23 cellular contexts compared by ENCODE assay signal in the genomic region with DNA sequence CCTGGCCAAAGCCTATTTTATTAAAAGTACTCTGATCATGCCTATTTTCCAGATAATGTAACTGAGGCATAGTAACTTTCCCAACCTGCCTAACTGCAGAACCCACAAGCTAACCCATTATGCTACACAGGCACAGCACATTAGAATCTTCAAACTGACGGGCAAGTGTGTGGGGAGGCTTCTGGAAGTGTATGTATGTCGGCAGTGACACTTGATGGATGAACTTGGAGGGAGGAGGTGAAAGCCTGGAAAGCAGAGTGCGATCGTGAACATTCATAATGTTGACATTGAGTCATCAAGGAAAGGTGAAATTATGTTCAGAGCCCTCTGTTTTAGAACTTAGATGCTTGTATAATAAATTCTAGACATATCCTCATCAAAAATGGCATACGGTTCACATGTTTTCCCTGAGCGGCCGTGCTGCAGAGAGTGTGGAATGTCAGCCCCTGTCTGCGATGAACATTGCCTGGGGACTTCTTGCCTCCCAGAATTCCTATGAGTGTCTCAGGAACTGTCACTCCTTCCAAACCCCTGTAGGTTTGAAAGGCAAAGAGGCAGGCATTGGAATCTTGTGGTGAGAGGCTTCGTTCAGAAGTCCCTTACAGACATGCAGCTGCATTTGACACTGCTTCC.
DNase-seq lines count a peak whose midpoint lies in the region; ATAC-seq and TF ChIP-seq lines count a peak whose summit lies in the region.
"Had no signal": no experiment of that assay in that cellular context is flagged by ENCODE, and none has a peak within 500 bp of the region (broad histone marks: within the 10 kb centered on the region; RNA-seq: fewer than 3 reads in every experiment).

No MANE protein-coding gene starts in this region.

- H3K27me3 Mint-ChIP-seq in HFFc6 (ENCODE audit: insufficient read depth): peaks cover 25% of the 10 kb centered on the region

- no peak overlapping the region for H3K9ac ChIP-seq in neural cell (ENCODE audit: low read length)
- H3K9ac ChIP-seq: BLaER1 treated with 17β-estradiol and CSF1 and Interleukin-3, amounts not matched to agents 10 nM and 100 nM had no signal

- no peaks in the 10 kb centered on the region for H3K79me2 ChIP-seq in neural cell (replicated peaks; ENCODE audit: insufficient read depth, low read length)

- no peaks in the 10 kb centered on the region for H3K9me3 ChIP-seq in neural cell (ENCODE audit: low read length)
- H3K9me3 ChIP-seq: A549; BE2C; BLaER1 treated with 17β-estradiol and CSF1 and Interleukin-3, amounts not matched to agents 10 nM and 100 nM; HAP-1 had no signal

- no peak for ATAC-seq in activated CD4-positive, CD25-positive, alpha-beta regulatory T cell treated with anti-CD3 and anti-CD28 coated beads, Interleukin-2, amount 50 U/mL, for 24 hours
- no peak for ATAC-seq in HG03521 (IDR thresholded peaks at IDR 0.05; ENCODE audit: unreplicated experiment)
- ATAC-seq: A549, GM12878 had no signal

- peak; percentile 98 for TF ChIP-seq EP300 in neural cell (conservative IDR thresholded peaks at IDR 0.05; ENCODE audit: poor library complexity, severe bottlenecking)

- peak overlapping the region; percentile 9 for H3K4me2 ChIP-seq in neural cell (ENCODE audit: low read length)
- H3K4me2 ChIP-seq: A549; BLaER1 treated with 17β-estradiol and CSF1 and Interleukin-3, amounts not matched to agents 10 nM and 100 nM had no signal

- no peak overlapping the region for H2AFZ ChIP-seq in neural cell (ENCODE audit: low read depth, low read length)

- H3K4me3 ChIP-seq in neural cell (ENCODE audit: low read length): peak overlapping the region; percentile 24
- H3K4me3 ChIP-seq: A549; BLaER1 treated with 17β-estradiol and CSF1 and Interleukin-3, amounts not matched to agents 10 nM and 100 nM; GM12878; HAP-1 had no signal

- no peaks in the 10 kb centered on the region for H3K9me2 ChIP-seq in neural cell (ENCODE audit: insufficient read depth, low read length)

- DNase-seq in ELF-1 (ENCODE audit: low read depth, low spot score) (peak; percentile 37), NCI-H69 (lab: John Stamatoyannopoulos, UW) (peak; percentile 17), caudate nucleus (lab: John Stamatoyannopoulos, UW) (peak in 33 of 61 donors; percentile 19 to 91 (median 48)), HFFc6 (no peak)
- no peak for DNase-seq in activated CD4-positive, alpha-beta T cell treated with anti-CD3 and anti-CD28 coated beads for 4 hours
- DNase-seq: 8988T; ACHN; AML-193; BE2C; CD4-positive, alpha-beta T cell; CD8-positive, alpha-beta memory T cell; DMS 273 treated with DMSO at 0.1 percent for 48 hours; DND-41; GDM1; GOT3 had no signal

- H3K27me3 ChIP-seq in neural cell (ENCODE audit: insufficient read depth, low read depth, low read length): peaks cover 64% of the 10 kb centered on the region
- H3K27me3 ChIP-seq: BE2C had no signal

- H3K27ac ChIP-seq in caudate nucleus (ENCODE audit: low read depth, low read length) (peak overlapping the region; percentile 46), neural cell (ENCODE audit: low read length) (no peak overlapping the region)
- H3K27ac ChIP-seq: A549; BLaER1 treated with 17β-estradiol and CSF1 and Interleukin-3, amounts not matched to agents 10 nM and 100 nM had no signal

- no peak overlapping the region for H3K27ac Mint-ChIP-seq in HFFc6
- H3K27ac Mint-ChIP-seq: CD14-positive monocyte; CD4-positive, alpha-beta T cell; CD8-positive, alpha-beta memory T cell had no signal

- H4K20me1 ChIP-seq in neural cell (ENCODE audit: insufficient read depth): no peaks in the 10 kb centered on the region

- no peaks in the 10 kb centered on the region for H3F3A ChIP-seq in neural cell (ENCODE audit: insufficient read depth, low read length, poor library complexity, severe bottlenecking)

- no peak overlapping the region for H3K4me3 Mint-ChIP-seq in HFFc6
- H3K4me3 Mint-ChIP-seq: CD14-positive monocyte; CD4-positive, alpha-beta T cell; CD8-positive, alpha-beta memory T cell had no signal

- TF ChIP-seq RAD21 in neural cell (conservative IDR thresholded peaks at IDR 0.05): no peak

- H3K9me3 Mint-ChIP-seq in HFFc6: no peaks in the 10 kb centered on the region
- H3K9me3 Mint-ChIP-seq: CD14-positive monocyte; CD4-positive, alpha-beta T cell; CD8-positive, alpha-beta memory T cell had no signal

- no peak for TF ChIP-seq CTCF in neural cell (IDR thresholded peaks at IDR 0.05; ENCODE audit: poor library complexity, severe bottlenecking)
- TF ChIP-seq CTCF in HFFc6 (IDR thresholded peaks at IDR 0.05): no peak

- H3K4me1 Mint-ChIP-seq in HFFc6 (ENCODE audit: low read depth): no peaks in the 10 kb centered on the region
- H3K4me1 Mint-ChIP-seq: CD14-positive monocyte; CD8-positive, alpha-beta memory T cell had no signal

- no peaks in the 10 kb centered on the region for H3K36me3 ChIP-seq in neural cell (ENCODE audit: insufficient read depth, low read length)
- H3K36me3 ChIP-seq: BE2C; BLaER1 treated with 17β-estradiol and CSF1 and Interleukin-3, amounts not matched to agents 10 nM and 100 nM; HAP-1 had no signal

- no peaks in the 10 kb centered on the region for H3K36me3 Mint-ChIP-seq in HFFc6 (ENCODE audit: low read depth)
- H3K36me3 Mint-ChIP-seq: CD14-positive monocyte; CD8-positive, alpha-beta memory T cell had no signal

TF ChIP-seq in neural cell, 6 proteins besides CTCF, POLR2A, EP300 and RAD21:
- TF ChIP-seq TAF1 (IDR thresholded peaks at IDR 0.05; ENCODE audit: low read depth) (no peak), MXI1 (conservative IDR thresholded peaks at IDR 0.05; ENCODE audit: poor library complexity, severe bottlenecking) (peak; percentile 66), EZH2 (IDR thresholded peaks at IDR 0.05; ENCODE audit: borderline replicate concordance, insufficient read depth, low read length, poor library complexity, severe bottlenecking) (no peak), POLR2AphosphoS5 (IDR thresholded peaks at IDR 0.05) (peak; percentile 99), SMC3 (conservative IDR thresholded peaks at IDR 0.05; ENCODE audit: poor library complexity) (peak; percentile 26)
- TF ChIP-seq, protein P1, sequence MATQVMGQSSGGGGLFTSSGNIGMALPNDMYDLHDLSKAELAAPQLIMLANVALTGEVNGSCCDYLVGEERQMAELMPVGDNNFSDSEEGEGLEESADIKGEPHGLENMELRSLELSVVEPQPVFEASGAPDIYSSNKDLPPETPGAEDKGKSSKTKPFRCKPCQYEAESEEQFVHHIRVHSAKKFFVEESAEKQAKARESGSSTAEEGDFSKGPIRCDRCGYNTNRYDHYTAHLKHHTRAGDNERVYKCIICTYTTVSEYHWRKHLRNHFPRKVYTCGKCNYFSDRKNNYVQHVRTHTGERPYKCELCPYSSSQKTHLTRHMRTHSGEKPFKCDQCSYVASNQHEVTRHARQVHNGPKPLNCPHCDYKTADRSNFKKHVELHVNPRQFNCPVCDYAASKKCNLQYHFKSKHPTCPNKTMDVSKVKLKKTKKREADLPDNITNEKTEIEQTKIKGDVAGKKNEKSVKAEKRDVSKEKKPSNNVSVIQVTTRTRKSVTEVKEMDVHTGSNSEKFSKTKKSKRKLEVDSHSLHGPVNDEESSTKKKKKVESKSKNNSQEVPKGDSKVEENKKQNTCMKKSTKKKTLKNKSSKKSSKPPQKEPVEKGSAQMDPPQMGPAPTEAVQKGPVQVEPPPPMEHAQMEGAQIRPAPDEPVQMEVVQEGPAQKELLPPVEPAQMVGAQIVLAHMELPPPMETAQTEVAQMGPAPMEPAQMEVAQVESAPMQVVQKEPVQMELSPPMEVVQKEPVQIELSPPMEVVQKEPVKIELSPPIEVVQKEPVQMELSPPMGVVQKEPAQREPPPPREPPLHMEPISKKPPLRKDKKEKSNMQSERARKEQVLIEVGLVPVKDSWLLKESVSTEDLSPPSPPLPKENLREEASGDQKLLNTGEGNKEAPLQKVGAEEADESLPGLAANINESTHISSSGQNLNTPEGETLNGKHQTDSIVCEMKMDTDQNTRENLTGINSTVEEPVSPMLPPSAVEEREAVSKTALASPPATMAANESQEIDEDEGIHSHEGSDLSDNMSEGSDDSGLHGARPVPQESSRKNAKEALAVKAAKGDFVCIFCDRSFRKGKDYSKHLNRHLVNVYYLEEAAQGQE (IDR thresholded peaks at IDR 0.05; ENCODE audit: borderline replicate concordance): peak; percentile 98

Comparison
In these comparisons a context has a peak if more than half of its experiments do, and no peak if none do; other contexts are left out.
1. DNase-seq: peak in ELF-1 (single experiment), NCI-H69 (single experiment) and caudate nucleus (33 of 61); none in HFFc6 (single experiment) and activated CD4-positive, alpha-beta T cell treated with anti-CD3 and anti-CD28 coated beads for 4 hours (0 of 2).